Comparison of ENCODE assay signal across 8 cellular contexts in genomic region chr2:15940661-15941482, GRCh38. TPM values are rescaled to one million over a fixed set of nuclear protein-coding genes. Genes with fewer than 3 reads are reported as not detected.
DNase-seq lines count a peak whose midpoint lies in the region; ATAC-seq lines count a peak whose summit lies in the region.

No MANE protein-coding gene starts in this region.

- H3K36me3 ChIP-seq in stomach smooth muscle (ENCODE audit: control insufficient read depth in 2 of 2, insufficient read depth in 2 of 2, low read length in 2 of 2), result no peaks in the 10 kb centered on the region

- peaks cover 70% of the 10 kb centered on the region for H3K27me3 Mint-ChIP-seq in activated CD8-positive, alpha-beta memory T cell treated with anti-CD3 and anti-CD28 coated beads, Interleukin-2, amount 10 ng/mL, durations not matched to agents 7 days and 5 days
- H3K27me3 Mint-ChIP-seq in activated naive CD8-positive, alpha-beta T cell treated with anti-CD3 and anti-CD28 coated beads, Interleukin-2, amount 50 U/mL, for 24 hours, result peaks cover 57% of the 10 kb centered on the region

- no peak overlapping the region for H3K27ac Mint-ChIP-seq in activated CD8-positive, alpha-beta memory T cell treated with anti-CD3 and anti-CD28 coated beads, Interleukin-2, amount 10 ng/mL, durations not matched to agents 7 days and 5 days
- H3K27ac Mint-ChIP-seq in activated naive CD8-positive, alpha-beta T cell treated with anti-CD3 and anti-CD28 coated beads, Interleukin-2, amount 50 U/mL, for 24 hours, result no peak overlapping the region

- no peaks in the 10 kb centered on the region for H3K9me3 Mint-ChIP-seq in activated CD8-positive, alpha-beta memory T cell treated with anti-CD3 and anti-CD28 coated beads, Interleukin-2, amount 10 ng/mL, durations not matched to agents 7 days and 5 days (ENCODE audit: low read depth)
- H3K9me3 Mint-ChIP-seq in activated naive CD8-positive, alpha-beta T cell treated with anti-CD3 and anti-CD28 coated beads, Interleukin-2, amount 50 U/mL, for 24 hours, result no peaks in the 10 kb centered on the region

- ATAC-seq in activated CD8-positive, alpha-beta memory T cell treated with anti-CD3 and anti-CD28 coated beads, Interleukin-2, amount 10 ng/mL, durations not matched to agents 7 days and 5 days, result no peak
- ATAC-seq in activated naive CD8-positive, alpha-beta T cell treated with anti-CD3 and anti-CD28 coated beads, Interleukin-2, amount 50 U/mL, for 24 hours, result no peak
- ATAC-seq in GM21576 (IDR thresholded peaks at IDR 0.05; ENCODE audit: unreplicated experiment) (no peak), GM18868 (IDR thresholded peaks at IDR 0.05; ENCODE audit: unreplicated experiment) (no peak), HG03521 (IDR thresholded peaks at IDR 0.05; ENCODE audit: unreplicated experiment) (no peak)

- H3K4me1 ChIP-seq in stomach smooth muscle (ENCODE audit: control insufficient read depth, insufficient read depth, low read length), result peaks cover 35% of the 10 kb centered on the region

- H3K4me3 Mint-ChIP-seq in activated CD8-positive, alpha-beta memory T cell treated with anti-CD3 and anti-CD28 coated beads, Interleukin-2, amount 10 ng/mL, durations not matched to agents 7 days and 5 days, result no peak overlapping the region
- H3K4me3 Mint-ChIP-seq in activated naive CD8-positive, alpha-beta T cell treated with anti-CD3 and anti-CD28 coated beads, Interleukin-2, amount 50 U/mL, for 24 hours, result peak overlapping the region; percentile 70

- H3K9me3 ChIP-seq in stomach smooth muscle (ENCODE audit: control insufficient read depth in 2 of 2, low read length in 2 of 2), result no peaks in the 10 kb centered on the region

- no peaks in the 10 kb centered on the region for H3K4me1 Mint-ChIP-seq in activated CD8-positive, alpha-beta memory T cell treated with anti-CD3 and anti-CD28 coated beads, Interleukin-2, amount 10 ng/mL, durations not matched to agents 7 days and 5 days
- peaks cover 32% of the 10 kb centered on the region for H3K4me1 Mint-ChIP-seq in activated naive CD8-positive, alpha-beta T cell treated with anti-CD3 and anti-CD28 coated beads, Interleukin-2, amount 50 U/mL, for 24 hours

- no peak overlapping the region for H3K9ac ChIP-seq in stomach smooth muscle (ENCODE audit: low read length in 2 of 2)

- H3K27ac ChIP-seq in layer of hippocampus (ENCODE audit: low read depth, low read length) (peak overlapping the region; percentile 21), stomach smooth muscle (ENCODE audit: low read length) (no peak overlapping the region)

- CTCF ChIA-PET in activated CD8-positive, alpha-beta memory T cell treated with anti-CD3 and anti-CD28 coated beads, Interleukin-2, amount 10 ng/mL, durations not matched to agents 7 days and 5 days (lab: Charles Lee), result interaction anchor here (1.4 to 3.1 kb wide), 2 partner anchors 668 to 672 kb away, joined by 3 to 12 read pairs; no protein-coding TSS in a partner anchor

- H3K27me3 ChIP-seq in layer of hippocampus (ENCODE audit: control insufficient read depth, insufficient read depth, low read length) (peaks cover 2% of the 10 kb centered on the region), stomach smooth muscle (ENCODE audit: control insufficient read depth in 1 of 2, insufficient read depth in 2 of 2, low read length in 2 of 2) (peaks cover 30% of the 10 kb centered on the region in 2 donors)

- DNase-seq in activated CD8-positive, alpha-beta memory T cell treated with anti-CD3 and anti-CD28 coated beads for 24 hours, result peak; percentile 59
- DNase-seq in activated CD8-positive, alpha-beta memory T cell treated with anti-CD3 and anti-CD28 coated beads, Interleukin-2, amount 10 ng/mL, durations not matched to agents 7 days and 5 days, result no peak
- no peak for DNase-seq in activated naive CD8-positive, alpha-beta T cell treated with anti-CD3 and anti-CD28 coated beads, Interleukin-2, amount 50 U/mL, for 24 hours

- peak overlapping the region; percentile 46 to 75 for H3K4me3 ChIP-seq in stomach smooth muscle (ENCODE audit: low read length in 2 of 2)

- no peaks in the 10 kb centered on the region for H3K36me3 Mint-ChIP-seq in activated CD8-positive, alpha-beta memory T cell treated with anti-CD3 and anti-CD28 coated beads, Interleukin-2, amount 10 ng/mL, durations not matched to agents 7 days and 5 days
- H3K36me3 Mint-ChIP-seq in activated naive CD8-positive, alpha-beta T cell treated with anti-CD3 and anti-CD28 coated beads, Interleukin-2, amount 50 U/mL, for 24 hours (ENCODE audit: low read depth), result no peaks in the 10 kb centered on the region

RNA-seq across cellular contexts. Expression of gene MYCN, which starts 0.5 kb away (rescaled TPM):
- total RNA-seq in activated CD8-positive, alpha-beta memory T cell treated with anti-CD3 and anti-CD28 coated beads, Interleukin-2, amount 10 ng/mL, durations not matched to agents 7 days and 5 days, result not detected
